ENCODE assay signal across 8 cellular contexts in the genomic region with DNA sequence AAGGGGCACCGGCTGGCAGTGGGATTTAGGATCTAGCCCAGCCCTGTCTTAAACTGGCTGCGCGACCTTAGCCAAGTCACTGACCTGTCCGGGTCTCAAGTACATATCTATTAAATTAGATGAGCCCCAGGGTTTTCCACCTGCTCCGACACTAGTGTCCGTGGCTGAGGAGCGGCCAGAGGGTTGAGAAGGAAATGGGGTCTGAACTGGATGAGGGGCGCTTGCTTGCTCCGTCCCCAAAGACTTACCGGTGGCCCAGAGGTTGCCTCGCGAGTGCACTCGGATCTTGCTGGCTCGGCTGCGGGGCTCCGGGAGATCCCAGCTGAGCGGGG. TPM values are rescaled to one million over a fixed set of nuclear protein-coding genes. Genes with fewer than 3 reads are reported as not detected.
DNase-seq lines count a peak whose midpoint lies in the region; TF ChIP-seq lines count a peak whose summit lies in the region.

No MANE protein-coding gene starts in this region.

- TF ChIP-seq CTCF in BJ (IDR thresholded peaks at IDR 0.05; ENCODE audit: insufficient read depth, low read depth, low read length) = no peak
- TF ChIP-seq CTCF in dorsolateral prefrontal cortex (IDR thresholded peaks at IDR 0.05 in 54 of 56, conservative IDR thresholded peaks at IDR 0.05 in 2 of 56; ENCODE audit: low read depth in 1 of 56, partially characterized antibody in 56 of 56) = no peak
- TF ChIP-seq CTCF in nephron (IDR thresholded peaks at IDR 0.05; ENCODE audit: unreplicated experiment in 3 of 3) = no peak

- H3K27me3 ChIP-seq in BJ (ENCODE audit: control insufficient read depth, insufficient read depth, low read length) (no peaks in the 10 kb centered on the region), dorsolateral prefrontal cortex (no peaks in the 10 kb centered on the region)

- H3K4me3 ChIP-seq in BJ (ENCODE audit: low read depth, low read length) = peak overlapping the region; percentile 47
- peak overlapping the region; percentile 53 to 82 (median 71) for H3K4me3 ChIP-seq in dorsolateral prefrontal cortex

- CTCF ChIA-PET in BJ (lab: Yijun Ruan, JAX) = interaction anchor here (1.2 to 2.0 kb wide), 2 partner anchors 49 to 58 kb away, joined by 3 to 6 read pairs; partner anchors contain the start of gene SEC11A

- H3K36me3 ChIP-seq in BJ (ENCODE audit: control insufficient read depth, insufficient read depth, low read length) = no peaks in the 10 kb centered on the region
- H3K36me3 ChIP-seq in KOPT-K1 (ENCODE audit: insufficient read depth, low read length) = peaks cover 1% of the 10 kb centered on the region; the same call in 1 of the 2 replicates

- H3K27ac ChIP-seq in KOPT-K1 (ENCODE audit: low read depth, low read length, poor library complexity, severe bottlenecking) = peak overlapping the region; percentile 57
- H3K27ac ChIP-seq in dorsolateral prefrontal cortex = peak overlapping the region in 53 of 59 donors; percentile 0 to 88 (median 78)

- H3K9me3 Mint-ChIP-seq in nephron = no peaks in the 10 kb centered on the region

- H3K4me3 Mint-ChIP-seq in nephron = peak overlapping the region; percentile 80 to 84 (median 83)

- H3K36me3 Mint-ChIP-seq in nephron (ENCODE audit: low read depth) = peaks cover 7% of the 10 kb centered on the region

- H3K4me1 Mint-ChIP-seq in nephron = peaks cover 24% of the 10 kb centered on the region

- DNase-seq in BJ (ENCODE audit: low read depth) = no peak
- no peak for DNase-seq in dorsolateral prefrontal cortex
- DNase-seq in NCI-H1436 (lab: John Stamatoyannopoulos, UW) = no peak
- DNase-seq in NCI-H1417 (lab: John Stamatoyannopoulos, UW) = no peak
- DNase-seq in NOMO-1 treated with DMSO at 0.1 percent for 48 hours (lab: John Stamatoyannopoulos, UW; ENCODE audit: unreplicated experiment) = no peak
- DNase-seq in medulla oblongata (ENCODE audit: extremely low spot score) = no peak

- no peaks in the 10 kb centered on the region for H3K9me3 ChIP-seq in KOPT-K1 (ENCODE audit: insufficient read depth, low read length, poor library complexity, severe bottlenecking)

- H3K27ac Mint-ChIP-seq in nephron = no peak overlapping the region

- intact Hi-C loops in dorsolateral prefrontal cortex (cut with DNase I) = loop anchor here (5.0 kb wide), 4 partner anchors 55 to 90 kb away; partner anchors contain the start of genes SEC11A (in 2 of the 2), ZNF592 (in 1 of the 2) and ZSCAN2 (in 1 of the 2)

- POLR2A ChIA-PET in BJ (lab: Charles Lee) = no interaction called here

- no peaks in the 10 kb centered on the region for H3K27me3 Mint-ChIP-seq in nephron (ENCODE audit: low read depth)

RNA-seq across cellular contexts. Expression of gene NMB, which starts 0.3 kb away (rescaled TPM):
- polyA plus RNA-seq in BJ (2011; rRNA removed) = 2.9 and 4.3 TPM in 2 replicates
- polyA minus RNA-seq in BJ (2011; rRNA and poly(A)+ RNA removed) = 1.1 and 1.2 TPM in 2 replicates
- 10 to 100 TPM in 7 of 120 experiments, 1 to 10 TPM in 112, under 1 TPM in 1; 0.71 to 14.1 (median 4.9) TPM for total RNA-seq in dorsolateral prefrontal cortex

RNA-seq across cellular contexts. Expression of gene WDR73, which starts 3.6 kb away (rescaled TPM):
- 19.7 and 21.1 TPM in 2 replicates for polyA plus RNA-seq in BJ (2011; rRNA removed)
- 13.9 and 18.8 TPM in 2 replicates for polyA minus RNA-seq in BJ (2011; rRNA and poly(A)+ RNA removed)
- total RNA-seq in dorsolateral prefrontal cortex = 10 to 100 TPM; 13.8 to 34.6 (median 19.4) TPM

RNA-seq across cellular contexts. Expression of gene ZSCAN2, which starts 56.9 kb away (rescaled TPM):
- polyA plus RNA-seq in BJ (2011; rRNA removed) = 5.9 and 6.3 TPM in 2 replicates
- polyA minus RNA-seq in BJ (2011; rRNA and poly(A)+ RNA removed) = 5.2 and 6.2 TPM in 2 replicates
- 10 to 100 TPM in 8 of 120 experiments, 1 to 10 TPM in 112; 3.6 to 14.0 (median 7.1) TPM for total RNA-seq in dorsolateral prefrontal cortex

RNA-seq across cellular contexts. Expression of gene SEC11A, which starts 58.2 kb away (rescaled TPM):
- polyA plus RNA-seq in BJ (2011; rRNA removed) = 90.7 and 244 TPM in 2 replicates
- 35.7 and 46.2 TPM in 2 replicates for polyA minus RNA-seq in BJ (2011; rRNA and poly(A)+ RNA removed)
- total RNA-seq in dorsolateral prefrontal cortex = 10 to 100 TPM; 22.6 to 55.4 (median 35.9) TPM
